Comparison of ENCODE assay signal across 1 cellular context in genomic region chr19:13137290-13137794, GRCh38.
A peak's percentile ranks its signal among the peaks of the same experiment; 100 is the strongest.
TF ChIP-seq lines count a peak whose summit lies in the region.

No MANE protein-coding gene starts in this region.

TF ChIP-seq in HepG2, 621 proteins besides CTCF, POLR2A, EP300 and RAD21:
- TF ChIP-seq AGO2 (optimal IDR thresholded peaks at IDR 0.05; ENCODE audit: low read depth, low read length) (peak; percentile 55), MYNN (CRISPR knock-in tag; IDR thresholded peaks at IDR 0.05; ENCODE audit: low read depth) (no peak)
